ENCODE assay signal across 1 cellular context in the genomic region with DNA sequence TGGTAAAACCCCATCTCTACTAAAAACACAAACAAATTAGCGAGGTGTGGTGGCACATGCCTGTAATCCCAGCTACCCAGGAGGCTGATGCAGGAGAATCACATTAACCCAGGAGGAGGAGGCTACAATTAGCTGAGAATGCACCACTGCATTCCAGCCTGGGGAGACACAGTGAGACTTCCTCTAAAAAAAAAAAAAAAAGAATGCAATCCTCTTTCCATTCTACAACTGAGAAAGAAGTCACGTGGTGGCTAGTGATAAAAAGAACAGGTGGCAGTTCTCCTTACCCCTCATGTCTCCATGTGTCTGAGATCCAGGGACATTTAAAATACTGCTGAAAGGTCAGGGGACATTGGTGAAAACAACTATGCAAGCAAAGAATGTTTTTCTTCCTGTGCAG.
TF ChIP-seq lines count a peak whose summit lies in the region.

No MANE protein-coding gene starts in this region.

TF ChIP-seq in GM23338, 12 proteins besides CTCF, POLR2A, EP300 and RAD21 (continued from another document):
- no peak for TF ChIP-seq CREB1 (CRISPR knock-in tag; IDR thresholded peaks at IDR 0.05; ENCODE audit: low read depth)
- no peak for TF ChIP-seq NANOG (IDR thresholded peaks at IDR 0.05; ENCODE audit: borderline replicate concordance)
- TF ChIP-seq JUNB (IDR thresholded peaks at IDR 0.05; ENCODE audit: unreplicated experiment): no peak
- TF ChIP-seq ZNF331 (CRISPR knock-in tag; IDR thresholded peaks at IDR 0.05; ENCODE audit: low read depth): no peak
- TF ChIP-seq POLR2AphosphoS5 (IDR thresholded peaks at IDR 0.05; ENCODE audit: low read depth): no peak
- TF ChIP-seq EZH2phosphoT487 (IDR thresholded peaks at IDR 0.05; ENCODE audit: unreplicated experiment): no peak
- TF ChIP-seq STAT1 (IDR thresholded peaks at IDR 0.05; ENCODE audit: unreplicated experiment): no peak
- no peak for TF ChIP-seq EZH2 (IDR thresholded peaks at IDR 0.05; ENCODE audit: low read depth, unreplicated experiment)
- TF ChIP-seq, protein P1, sequence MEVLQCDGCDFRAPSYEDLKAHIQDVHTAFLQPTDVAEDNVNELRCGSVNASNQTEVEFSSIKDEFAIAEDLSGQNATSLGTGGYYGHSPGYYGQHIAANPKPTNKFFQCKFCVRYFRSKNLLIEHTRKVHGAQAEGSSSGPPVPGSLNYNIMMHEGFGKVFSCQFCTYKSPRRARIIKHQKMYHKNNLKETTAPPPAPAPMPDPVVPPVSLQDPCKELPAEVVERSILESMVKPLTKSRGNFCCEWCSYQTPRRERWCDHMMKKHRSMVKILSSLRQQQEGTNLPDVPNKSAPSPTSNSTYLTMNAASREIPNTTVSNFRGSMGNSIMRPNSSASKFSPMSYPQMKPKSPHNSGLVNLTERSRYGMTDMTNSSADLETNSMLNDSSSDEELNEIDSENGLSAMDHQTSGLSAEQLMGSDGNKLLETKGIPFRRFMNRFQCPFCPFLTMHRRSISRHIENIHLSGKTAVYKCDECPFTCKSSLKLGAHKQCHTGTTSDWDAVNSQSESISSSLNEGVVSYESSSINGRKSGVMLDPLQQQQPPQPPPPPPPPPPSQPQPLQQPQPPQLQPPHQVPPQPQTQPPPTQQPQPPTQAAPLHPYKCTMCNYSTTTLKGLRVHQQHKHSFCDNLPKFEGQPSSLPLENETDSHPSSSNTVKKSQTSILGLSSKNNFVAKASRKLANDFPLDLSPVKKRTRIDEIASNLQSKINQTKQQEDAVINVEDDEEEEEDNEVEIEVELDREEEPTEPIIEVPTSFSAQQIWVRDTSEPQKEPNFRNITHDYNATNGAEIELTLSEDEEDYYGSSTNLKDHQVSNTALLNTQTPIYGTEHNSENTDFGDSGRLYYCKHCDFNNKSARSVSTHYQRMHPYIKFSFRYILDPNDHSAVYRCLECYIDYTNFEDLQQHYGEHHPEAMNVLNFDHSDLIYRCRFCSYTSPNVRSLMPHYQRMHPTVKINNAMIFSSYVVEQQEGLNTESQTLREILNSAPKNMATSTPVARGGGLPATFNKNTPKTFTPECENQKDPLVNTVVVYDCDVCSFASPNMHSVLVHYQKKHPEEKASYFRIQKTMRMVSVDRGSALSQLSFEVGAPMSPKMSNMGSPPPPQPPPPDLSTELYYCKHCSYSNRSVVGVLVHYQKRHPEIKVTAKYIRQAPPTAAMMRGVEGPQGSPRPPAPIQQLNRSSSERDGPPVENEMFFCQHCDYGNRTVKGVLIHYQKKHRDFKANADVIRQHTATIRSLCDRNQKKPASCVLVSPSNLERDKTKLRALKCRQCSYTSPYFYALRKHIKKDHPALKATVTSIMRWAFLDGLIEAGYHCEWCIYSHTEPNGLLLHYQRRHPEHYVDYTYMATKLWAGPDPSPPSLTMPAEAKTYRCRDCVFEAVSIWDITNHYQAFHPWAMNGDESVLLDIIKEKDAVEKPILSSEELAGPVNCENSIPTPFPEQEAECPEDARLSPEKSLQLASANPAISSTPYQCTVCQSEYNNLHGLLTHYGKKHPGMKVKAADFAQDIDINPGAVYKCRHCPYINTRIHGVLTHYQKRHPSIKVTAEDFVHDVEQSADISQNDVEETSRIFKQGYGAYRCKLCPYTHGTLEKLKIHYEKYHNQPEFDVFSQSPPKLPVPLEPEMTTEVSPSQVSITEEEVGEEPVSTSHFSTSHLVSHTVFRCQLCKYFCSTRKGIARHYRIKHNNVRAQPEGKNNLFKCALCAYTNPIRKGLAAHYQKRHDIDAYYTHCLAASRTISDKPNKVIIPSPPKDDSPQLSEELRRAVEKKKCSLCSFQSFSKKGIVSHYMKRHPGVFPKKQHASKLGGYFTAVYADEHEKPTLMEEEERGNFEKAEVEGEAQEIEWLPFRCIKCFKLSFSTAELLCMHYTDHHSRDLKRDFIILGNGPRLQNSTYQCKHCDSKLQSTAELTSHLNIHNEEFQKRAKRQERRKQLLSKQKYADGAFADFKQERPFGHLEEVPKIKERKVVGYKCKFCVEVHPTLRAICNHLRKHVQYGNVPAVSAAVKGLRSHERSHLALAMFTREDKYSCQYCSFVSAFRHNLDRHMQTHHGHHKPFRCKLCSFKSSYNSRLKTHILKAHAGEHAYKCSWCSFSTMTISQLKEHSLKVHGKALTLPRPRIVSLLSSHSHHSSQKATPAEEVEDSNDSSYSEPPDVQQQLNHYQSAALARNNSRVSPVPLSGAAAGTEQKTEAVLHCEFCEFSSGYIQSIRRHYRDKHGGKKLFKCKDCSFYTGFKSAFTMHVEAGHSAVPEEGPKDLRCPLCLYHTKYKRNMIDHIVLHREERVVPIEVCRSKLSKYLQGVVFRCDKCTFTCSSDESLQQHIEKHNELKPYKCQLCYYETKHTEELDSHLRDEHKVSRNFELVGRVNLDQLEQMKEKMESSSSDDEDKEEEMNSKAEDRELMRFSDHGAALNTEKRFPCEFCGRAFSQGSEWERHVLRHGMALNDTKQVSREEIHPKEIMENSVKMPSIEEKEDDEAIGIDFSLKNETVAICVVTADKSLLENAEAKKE (CRISPR knock-in tag; IDR thresholded peaks at IDR 0.05): no peak
- no peak for TF ChIP-seq ZNF114 (CRISPR knock-in tag; IDR thresholded peaks at IDR 0.05)
